Comparison of ENCODE assay signal across 19 cellular contexts in genomic region chrX:44972132-44972531, GRCh38.
DNase-seq lines count a peak whose midpoint lies in the region; ATAC-seq and TF ChIP-seq lines count a peak whose summit lies in the region.
"Had no signal": no experiment of that assay in that cellular context is flagged by ENCODE, and none has a peak within 500 bp of the region (broad histone marks: within the 10 kb centered on the region; RNA-seq: fewer than 3 reads in every experiment).

No MANE protein-coding gene starts in this region.

- no peaks in the 10 kb centered on the region for H3K27me3 ChIP-seq in cardiac muscle cell

- TF ChIP-seq CTCF in cardiac muscle cell (IDR thresholded peaks at IDR 0.05; ENCODE audit: low read depth, low read length) (no peak), glutamatergic neuron (IDR thresholded peaks at IDR 0.05; ENCODE audit: partially characterized antibody, unreplicated experiment) (no peak)

- H3K4me3 ChIP-seq in cardiac muscle cell: peak overlapping the region; percentile 11
- H3K4me3 ChIP-seq: GM23338, HAP-1, SK-N-MC had no signal

- no peaks in the 10 kb centered on the region for H3K27me3 Mint-ChIP-seq in IgD-negative memory B cell
- H3K27me3 Mint-ChIP-seq in glutamatergic neuron (ENCODE audit: unreplicated experiment): no peaks in the 10 kb centered on the region
- no peaks in the 10 kb centered on the region for H3K27me3 Mint-ChIP-seq in stimulated activated naive B cell treated with anti-CD40 and anti-IgM and Interleukin-4, amounts not matched to agents 10 μg/mL and 1 μg/mL and 100 μg/mL, for 72 hours

- no peak for ATAC-seq in stimulated activated naive B cell treated with anti-CD40 and anti-IgM and Interleukin-4, amounts not matched to agents 10 μg/mL and 1 μg/mL and 100 μg/mL, for 72 hours (replicated peaks)
- ATAC-seq in GM19397 (IDR thresholded peaks at IDR 0.05; ENCODE audit: unreplicated experiment) (no peak), HG03045 (IDR thresholded peaks at IDR 0.05; ENCODE audit: unreplicated experiment) (no peak)
- ATAC-seq: GM23338 had no signal

- peak overlapping the region; percentile 85 for H3K27ac ChIP-seq in cardiac muscle cell
- H3K27ac ChIP-seq: 22Rv1, RWPE1, SK-N-MC had no signal

- no peaks in the 10 kb centered on the region for H3K9me3 ChIP-seq in cardiac muscle cell (ENCODE audit: low read depth)

- H3K36me3 Mint-ChIP-seq in IgD-negative memory B cell: peaks cover 29% of the 10 kb centered on the region
- no peaks in the 10 kb centered on the region for H3K36me3 Mint-ChIP-seq in glutamatergic neuron (ENCODE audit: unreplicated experiment)
- peaks cover 23 to 68% of the 10 kb centered on the region in 2 donors for H3K36me3 Mint-ChIP-seq in stimulated activated naive B cell treated with anti-CD40 and anti-IgM and Interleukin-4, amounts not matched to agents 10 μg/mL and 1 μg/mL and 100 μg/mL, for 72 hours

- no peaks in the 10 kb centered on the region for H3K36me3 ChIP-seq in cardiac muscle cell
- H3K36me3 ChIP-seq: HAP-1 had no signal

- H3K9me3 Mint-ChIP-seq in IgD-negative memory B cell: peaks cover 8 to 23% (median 14%) of the 10 kb centered on the region in 3 donors
- H3K9me3 Mint-ChIP-seq in glutamatergic neuron (ENCODE audit: unreplicated experiment): peaks cover 4% of the 10 kb centered on the region
- peaks cover 6 to 31% of the 10 kb centered on the region in 2 donors for H3K9me3 Mint-ChIP-seq in stimulated activated naive B cell treated with anti-CD40 and anti-IgM and Interleukin-4, amounts not matched to agents 10 μg/mL and 1 μg/mL and 100 μg/mL, for 72 hours

- DNase-seq in cardiac muscle cell (ENCODE audit: low read depth in 1 of 2, low spot score in 1 of 2) (no peak), cardiac septum (ENCODE audit: low spot score) (no peak), glutamatergic neuron (no peak), DMS 273 treated with DMSO at 0.1 percent for 48 hours (lab: John Stamatoyannopoulos, UW) (no peak)
- no peak for DNase-seq in stimulated activated naive B cell treated with anti-CD40 and anti-IgM and Interleukin-4, amounts not matched to agents 10 μg/mL and 1 μg/mL and 100 μg/mL, for 72 hours
- DNase-seq: Kasumi-1, NCI-H1105, NCI-H1436 treated with DMSO at 0.1 percent for 48 hours, NCI-H2029, NCI-H526 treated with DMSO at 0.1 percent for 48 hours, SIG-M5 had no signal

- intact Hi-C loops in cardiac septum (cut with DNase I): no loop called here

- H3K27ac Mint-ChIP-seq in IgD-negative memory B cell (peak overlapping the region in 2 of 3 donors; percentile 39 to 83), glutamatergic neuron (ENCODE audit: unreplicated experiment) (peak overlapping the region; percentile 22)
- peak overlapping the region; percentile 9 for H3K27ac Mint-ChIP-seq in stimulated activated naive B cell treated with anti-CD40 and anti-IgM and Interleukin-4, amounts not matched to agents 10 μg/mL and 1 μg/mL and 100 μg/mL, for 72 hours

- peaks cover 16 to 33% (median 25%) of the 10 kb centered on the region in 3 donors for H3K4me1 Mint-ChIP-seq in IgD-negative memory B cell
- no peaks in the 10 kb centered on the region for H3K4me1 Mint-ChIP-seq in glutamatergic neuron (ENCODE audit: low read depth, unreplicated experiment)
- H3K4me1 Mint-ChIP-seq in stimulated activated naive B cell treated with anti-CD40 and anti-IgM and Interleukin-4, amounts not matched to agents 10 μg/mL and 1 μg/mL and 100 μg/mL, for 72 hours: peaks cover 11 to 24% of the 10 kb centered on the region in 2 donors

- peaks cover 24% of the 10 kb centered on the region for H3K4me1 ChIP-seq in cardiac muscle cell (ENCODE audit: low read depth)
- H3K4me1 ChIP-seq: HAP-1 had no signal

- H3K4me3 Mint-ChIP-seq in IgD-negative memory B cell (peak overlapping the region in 1 of 4 donors; percentile 56), glutamatergic neuron (ENCODE audit: unreplicated experiment) (no peak overlapping the region)
- H3K4me3 Mint-ChIP-seq in stimulated activated naive B cell treated with anti-CD40 and anti-IgM and Interleukin-4, amounts not matched to agents 10 μg/mL and 1 μg/mL and 100 μg/mL, for 72 hours: no peak overlapping the region
- H3K4me3 Mint-ChIP-seq: GM23338 had no signal

Comparison
In these comparisons a context has a peak if more than half of its experiments do, and no peak if none do; other contexts are left out.
1. H3K27ac Mint-ChIP-seq: peak in every context shown above with its lines; median percentile 61 in IgD-negative memory B cell; 22 in glutamatergic neuron; 9 in stimulated activated naive B cell treated with anti-CD40 and anti-IgM and Interleukin-4, amounts not matched to agents 10 μg/mL and 1 μg/mL and 100 μg/mL, for 72 hours.